In genomic region chrX:102063445-102064074, GRCh38 we compare ENCODE assay signal across 16 cellular contexts.
"Had no signal": no experiment of that assay in that cellular context is flagged by ENCODE, and none has a peak within 500 bp of the region (broad histone marks: within the 10 kb centered on the region; RNA-seq: fewer than 3 reads in every experiment).

No MANE protein-coding gene starts in this region.

- H3K4me1 ChIP-seq: spleen, thyroid gland had no signal

- H3K9me3 ChIP-seq: thyroid gland had no signal

- H3K4me3 ChIP-seq: cardiac muscle cell, lung, spleen, thyroid gland had no signal

- H3K27ac ChIP-seq: cardiac muscle cell, epithelial cell of prostate, spleen, thyroid gland had no signal

- H3K27me3 ChIP-seq: cardiac muscle cell, thyroid gland had no signal

- DNase-seq: activated CD4-positive, alpha-beta T cell treated with anti-CD3 and anti-CD28 coated beads, Interleukin-2, amount 50 U/mL, for 48 hours; activated gamma-delta T cell; foreskin melanocyte; glutamatergic neuron; hippocampal formation; midbrain; nephron progenitor cell; occipital lobe; posterior cingulate gyrus; spleen; stimulated activated CD8-positive, alpha-beta memory T cell treated with anti-CD3 and anti-CD28 coated beads, Interleukin-4, amount 100 ng/mL, for 48 hours; stimulated activated naive CD4-positive, alpha-beta T cell; thyroid gland had no signal

- H3K36me3 ChIP-seq: cardiac muscle cell, spleen, thyroid gland had no signal
